In the genomic region with DNA sequence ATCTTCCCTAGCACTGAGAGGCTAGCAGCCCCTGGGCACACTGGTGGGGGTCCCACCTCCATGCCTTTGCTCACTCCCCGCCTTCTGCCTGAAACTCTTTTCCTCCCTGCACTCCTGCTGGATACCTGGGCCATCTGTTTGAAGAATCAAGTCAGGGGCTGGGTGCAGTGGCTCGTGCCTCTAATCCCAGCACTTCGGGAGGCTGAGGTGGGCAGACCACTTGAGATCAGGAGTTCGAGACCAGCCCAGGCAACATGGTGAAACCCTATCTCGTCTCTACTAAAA, we compare ENCODE assay signal across 19 cellular contexts. TPM values are rescaled to one million over a fixed set of nuclear protein-coding genes. Genes with fewer than 3 reads are reported as not detected.
DNase-seq lines count a peak whose midpoint lies in the region; ATAC-seq, FAIRE-seq and TF ChIP-seq lines count a peak whose summit lies in the region.
"Had no signal": no experiment of that assay in that cellular context is flagged by ENCODE, and none has a peak within 500 bp of the region (broad histone marks: within the 10 kb centered on the region; RNA-seq: fewer than 3 reads in every experiment).

No MANE protein-coding gene starts in this region.

- intact Hi-C loops in CD8-positive, alpha-beta T cell (cut with DNase I, micrococcal nuclease): loop anchor here in 1 of 2 experiments (10.0 kb wide), 1 partner anchor 269 kb away; no protein-coding TSS in a partner anchor
- intact Hi-C loops in K562 (cut with micrococcal nuclease): no loop called here

- H3K9me3 Mint-ChIP-seq in CD8-positive, alpha-beta T cell: no peaks in the 10 kb centered on the region
- H3K9me3 Mint-ChIP-seq: HFFc6 had no signal

- no peak for TF ChIP-seq EP300 in K562 (IDR thresholded peaks at IDR 0.05; ENCODE audit: low read length)

- no peaks in the 10 kb centered on the region for H3K79me2 ChIP-seq in K562 (ENCODE audit: control insufficient read depth, insufficient read depth, low read length)

- peaks cover 38% of the 10 kb centered on the region for H3K4me1 ChIP-seq in CD8-positive, alpha-beta T cell (ENCODE audit: insufficient read depth, low read length)
- H3K4me1 ChIP-seq in K562 (replicated peaks in 1 of 2; ENCODE audit: control insufficient read depth in 2 of 2, insufficient read depth in 2 of 2, low read length in 2 of 2) (peaks cover 5 to 21% of the 10 kb centered on the region in 2 experiments; a peak in 4 of 5 replicates), neuronal stem cell (ENCODE audit: control insufficient read depth in 2 of 2, insufficient read depth in 1 of 2, low read depth in 1 of 2, low read length in 2 of 2) (peaks cover 5 to 15% of the 10 kb centered on the region in 2 donors)

- no peaks in the 10 kb centered on the region for H3K36me3 Mint-ChIP-seq in CD8-positive, alpha-beta T cell

- 0 out of 2 replicates have a peak overlapping the region, but pooled peaks have one; percentile 2 for H2AFZ ChIP-seq in K562 (ENCODE audit: low read depth, low read length)
- H2AFZ ChIP-seq in neuronal stem cell (ENCODE audit: low read length): no peak overlapping the region

- TF ChIP-seq RAD21 in K562 (CRISPR knock-in tag; conservative IDR thresholded peaks at IDR 0.05 in 1 of 2, IDR thresholded peaks at IDR 0.05 in 1 of 2): no peak

- H3K4me3 Mint-ChIP-seq in CD8-positive, alpha-beta T cell: no peak overlapping the region
- H3K4me3 Mint-ChIP-seq: HFFc6 had no signal

- no peak overlapping the region for H3K4ac ChIP-seq in neuronal stem cell (ENCODE audit: low read length)

- no peak for FAIRE-seq in K562 (lab: Jason Lieb, UNC)

- H3K27me3 Mint-ChIP-seq in CD8-positive, alpha-beta T cell (ENCODE audit: low read depth): no peaks in the 10 kb centered on the region

- no peak overlapping the region for H2BK5ac ChIP-seq in neuronal stem cell (ENCODE audit: low read length)

- CTCF ChIA-PET in CD8-positive, alpha-beta T cell (lab: Charles Lee): interaction anchor here (0.9 to 11.4 kb wide), 7 partner anchors 9 to 174 kb away, joined by 4 to 177 read pairs (median 10); partner anchors contain the start of gene FOXJ1
- CTCF ChIA-PET in K562 (lab: Yijun Ruan, JAX; ENCODE audit: low intra/inter-chr PET ratio): interaction anchor here (0.6 to 6.9 kb wide), 2 partner anchors 18 to 154 kb away, joined by 5 to 89 read pairs; no protein-coding TSS in a partner anchor

- H3K9ac ChIP-seq in K562 (ENCODE audit: insufficient read depth in 1 of 2, low read depth in 2 of 2, low read length in 2 of 2) (no peak overlapping the region), neuronal stem cell (ENCODE audit: low read depth, low read length, poor library complexity) (no peak overlapping the region)

- POLR2A ChIA-PET in CD8-positive, alpha-beta T cell (lab: Charles Lee): interaction anchor here (0.6 to 2.2 kb wide), 3 partner anchors 16 to 55 kb away, joined by 3 to 8 read pairs (median 7); partner anchors contain the start of gene FOXJ1
- POLR2A ChIA-PET in K562 (lab: Yijun Ruan, JAX): interaction anchor here (0.6 to 11.3 kb wide), 4 partner anchors 16 to 146 kb away, joined by 3 to 157 read pairs (median 3); partner anchors contain the start of gene FOXJ1

- H3K27ac Mint-ChIP-seq in CD8-positive, alpha-beta T cell: peak overlapping the region; percentile 37
- H3K27ac Mint-ChIP-seq: HFFc6 had no signal

- H3K4me2 ChIP-seq in K562 (ENCODE audit: insufficient read depth, low read length) (no peak overlapping the region), neuronal stem cell (ENCODE audit: insufficient read depth, low read length, poor library complexity, severe bottlenecking) (no peak overlapping the region)

- ATAC-seq in CD8-positive, alpha-beta T cell: no peak
- ATAC-seq in K562 (no peak), GM21717 (IDR thresholded peaks at IDR 0.05; ENCODE audit: unreplicated experiment) (no peak)

- no peak overlapping the region for H3K23ac ChIP-seq in neuronal stem cell (ENCODE audit: low read depth, low read length, poor library complexity)

- H3K18ac ChIP-seq in neuronal stem cell (ENCODE audit: low read length): peak overlapping the region; percentile 20

- no peak overlapping the region for H2BK120ac ChIP-seq in neuronal stem cell (ENCODE audit: low read depth, low read length)

- peaks cover 4% of the 10 kb centered on the region for H3K9me1 ChIP-seq in K562 (ENCODE audit: control insufficient read depth, insufficient read depth, low read length)

- H3K4me1 Mint-ChIP-seq in CD8-positive, alpha-beta T cell (ENCODE audit: low read depth): peaks cover 24% of the 10 kb centered on the region

- in situ Hi-C loops in K562 (cut with MboI): loop anchor here (5.0 kb wide), 1 partner anchor 167 kb away; no protein-coding TSS in a partner anchor

- TF ChIP-seq POLR2A in K562 (conservative IDR thresholded peaks at IDR 0.05): no peak

- H4K20me1 ChIP-seq in K562 (replicated peaks; ENCODE audit: control insufficient read depth, insufficient read depth, low read length): no peaks in the 10 kb centered on the region

- DNase-seq in CD8-positive, alpha-beta T cell: no peak
- DNase-seq in K562 (ENCODE audit: extremely low read depth in 1 of 4, low spot score in 3 of 4) (no peak), neuronal stem cell (ENCODE audit: low spot score) (no peak), NCI-H1436 (lab: John Stamatoyannopoulos, UW) (no peak)
- DNase-seq: DMS153; DND-41; HFFc6; KG1; MG63; NCI-H1105 treated with DMSO at 0.1 percent for 48 hours; NCI-H2029; NCI-H446 treated with DMSO at 0.1 percent for 48 hours; NK-92 treated with Interleukin-12 subunit alpha and Interleukin-12 subunit beta, amount 100 ng/mL, for 24 hours; Right ventricle myocardium superior; RPMI8226 had no signal

- peaks cover 3% of the 10 kb centered on the region for H3K79me1 ChIP-seq in neuronal stem cell (ENCODE audit: low read depth, low read length)

- TF ChIP-seq CTCF in CD8-positive, alpha-beta T cell (IDR thresholded peaks at IDR 0.05): no peak
- TF ChIP-seq CTCF in K562 (IDR thresholded peaks at IDR 0.05 in 2 of 3, conservative IDR thresholded peaks at IDR 0.05 in 1 of 3; ENCODE audit: insufficient read depth in 2 of 3, low read depth in 1 of 3, low read length in 3 of 3): no peak

- H4K91ac ChIP-seq in neuronal stem cell (ENCODE audit: low read depth, low read length, poor library complexity): no peak overlapping the region

- H3K14ac ChIP-seq in neuronal stem cell (ENCODE audit: low read length): no peak overlapping the region

- H3K27ac ChIP-seq in CD8-positive, alpha-beta T cell (ENCODE audit: low read depth, low read length): no peak overlapping the region
- H3K27ac ChIP-seq in K562 (ENCODE audit: extremely low read depth, low read depth, low read length) (no peak overlapping the region), neuronal stem cell (replicated peaks; ENCODE audit: low read length) (no peak overlapping the region)
- H3K27ac ChIP-seq: SJSA1 had no signal

- no peaks in the 10 kb centered on the region for H3K27me3 ChIP-seq in CD8-positive, alpha-beta T cell (ENCODE audit: insufficient read depth, low read length)
- H3K27me3 ChIP-seq in K562 (ENCODE audit: control insufficient read depth in 2 of 2, insufficient read depth in 2 of 2, low read length in 2 of 2) (peaks cover 4% of the 10 kb centered on the region in 2 experiments; a peak in 4 of 5 replicates), neuronal stem cell (ENCODE audit: control insufficient read depth in 3 of 3, insufficient read depth in 3 of 3, low read depth in 1 of 3, low read length in 3 of 3) (peaks cover 0 to 2% (median 0%) of the 10 kb centered on the region in 3 experiments)
- H3K27me3 ChIP-seq: MG63 had no signal

- no TSS peak for BruUV-seq in K562 (replicated peaks; lab: Mats Ljungman, UMichigan)

- H2AK5ac ChIP-seq in neuronal stem cell (ENCODE audit: low read depth, low read length): peak overlapping the region; percentile 88

- H2BK12ac ChIP-seq in neuronal stem cell (ENCODE audit: low read length): no peak overlapping the region

- WGBS in K562 (ENCODE audit: insufficient coverage, low coverage, missing lambda C conversion rate): 4% methylated on average over 5 of the region's 5 CpGs
- WGBS in neuronal stem cell (ENCODE audit: extremely low coverage in 2 of 2, insufficient read length in 2 of 2, insufficient replicate concordance in 1 of 2), 2 donors: no CpG with 5 or more reads among the region's 5 CpGs

- H3K4me3 ChIP-seq in CD8-positive, alpha-beta T cell (ENCODE audit: low read depth, low read length): no peak overlapping the region
- no peak overlapping the region for H3K4me3 ChIP-seq in K562
- no peak overlapping the region for H3K4me3 ChIP-seq in neuronal stem cell (ENCODE audit: low read length in 2 of 2)
- H3K4me3 ChIP-seq: MG63, SJSA1 had no signal

- H3K36me3 ChIP-seq in CD8-positive, alpha-beta T cell (ENCODE audit: insufficient read depth, low read length): no peaks in the 10 kb centered on the region
- H3K36me3 ChIP-seq in K562 (ENCODE audit: control insufficient read depth, insufficient read depth, low read length) (no peaks in the 10 kb centered on the region), neuronal stem cell (replicated peaks in 1 of 2; ENCODE audit: control insufficient read depth in 2 of 2, insufficient read depth in 2 of 2, low read length in 2 of 2) (no peaks in the 10 kb centered on the region)
- H3K36me3 ChIP-seq: MG63, SJSA1 had no signal

- peak overlapping the region; percentile 21 for H2BK15ac ChIP-seq in neuronal stem cell (ENCODE audit: low read length)

- no peak overlapping the region for H4K8ac ChIP-seq in neuronal stem cell (ENCODE audit: low read depth, low read length)

- H3K9me3 ChIP-seq in CD8-positive, alpha-beta T cell (ENCODE audit: low read length): no peaks in the 10 kb centered on the region
- H3K9me3 ChIP-seq in K562 (replicated peaks; ENCODE audit: control insufficient read depth, insufficient read depth, low read depth, low read length) (no peaks in the 10 kb centered on the region), neuronal stem cell (replicated peaks in 1 of 2; ENCODE audit: control insufficient read depth in 2 of 2, insufficient read depth in 1 of 2, low read depth in 1 of 2, low read length in 2 of 2) (no peaks in the 10 kb centered on the region)
- H3K9me3 ChIP-seq: MG63, SJSA1 had no signal

RNA-seq across cellular contexts. Expression of gene FOXJ1, which starts 15.7 kb away (rescaled TPM):
- 1 to 10 TPM; 2.2 to 2.7 TPM for total RNA-seq in CD8-positive, alpha-beta T cell
- total RNA-seq in K562 (2011; cell fraction: chromatin; rRNA removed; ENCODE audit: low replicate concordance): not detected in 2 replicates
- not detected in 2 replicates for total RNA-seq in K562 (2011; cell fraction: nucleolus; rRNA removed)
- not detected in 2 replicates for total RNA-seq in K562 (2011; cell fraction: nucleoplasm; rRNA removed)
- not detected in 2 replicates for total RNA-seq in K562 (2014; rRNA removed)
- total RNA-seq in K562 (2014; rRNA removed; fragmentation: Illumina TruSeq; extraction: Trizol): not detected in 2 replicates
- total RNA-seq in K562 (2015; rRNA removed; fragmentation: Illumina TruSeq; extraction: Trizol): not detected in 2 replicates
- total RNA-seq in K562 (2021): 0.07 TPM in 2 replicates
- not detected in 2 replicates for polyA plus RNA-seq in K562 (2011; rRNA removed)
- 0.03 TPM in 1 of 2 replicates, not detected in the other for polyA plus RNA-seq in K562 (2011; cell fraction: cytosol; rRNA removed)
- not detected in 2 replicates for polyA plus RNA-seq in K562 (2011; cell fraction: nucleus; rRNA removed)
- polyA plus RNA-seq in K562 (2012): 0.06 TPM in 1 of 2 replicates, not detected in the other
- polyA plus RNA-seq in K562 (2014; fragmentation: Illumina TruSeq; extraction: Trizol): not detected in 2 replicates
- not detected for polyA plus RNA-seq in K562 (2014; fragmentation: Nextera tagmentation; extraction: Ambion mirVana)
- polyA plus RNA-seq in K562 (2014; rRNA removed): not detected in 2 replicates
- not detected in 2 replicates for polyA minus RNA-seq in K562 (2011; rRNA and poly(A)+ RNA removed)
- polyA minus RNA-seq in K562 (2011; cell fraction: cytosol; rRNA and poly(A)+ RNA removed): not detected in 2 replicates
- polyA minus RNA-seq in K562 (2011; cell fraction: nucleus; rRNA and poly(A)+ RNA removed): 0.11 TPM in 1 of 2 replicates, not detected in the other
- polyA plus RNA-seq in neuronal stem cell (2013, experiment 1 of 2): 1.5 TPM
- polyA plus RNA-seq in neuronal stem cell (2013, experiment 2 of 2): 1.5 TPM
- total RNA-seq: A172, HFFc6, Right ventricle myocardium superior, SJSA1 had no signal
- polyA plus RNA-seq: BJ had no signal

RNA-seq across cellular contexts. Expression of gene EXOC7, which starts 21.7 kb away (rescaled TPM):
- total RNA-seq in CD8-positive, alpha-beta T cell: 100 to 1,000 TPM in 1 of 2 experiments, 10 to 100 TPM in 1; 97.3 to 101 TPM
- 106 and 307 TPM in 2 replicates for total RNA-seq in K562 (2011; cell fraction: chromatin; rRNA removed; ENCODE audit: low replicate concordance)
- total RNA-seq in K562 (2011; cell fraction: nucleolus; rRNA removed): 138 and 157 TPM in 2 replicates
- 108 and 119 TPM in 2 replicates for total RNA-seq in K562 (2011; cell fraction: nucleoplasm; rRNA removed)
- total RNA-seq in K562 (2014; rRNA removed) (35.0 and 35.5 TPM in 2 replicates), K562 (2014; rRNA removed; fragmentation: Illumina TruSeq; extraction: Trizol) (29.0 and 30.3 TPM in 2 replicates), K562 (2015; rRNA removed; fragmentation: Illumina TruSeq; extraction: Trizol) (36.3 and 42.4 TPM in 2 replicates), K562 (2021) (53.1 and 57.0 TPM in 2 replicates)
- polyA plus RNA-seq in K562 (2011; rRNA removed) (36.5 and 37.1 TPM in 2 replicates), K562 (2014; fragmentation: Illumina TruSeq; extraction: Trizol) (27.8 and 31.2 TPM in 2 replicates), K562 (2014; fragmentation: Nextera tagmentation; extraction: Ambion mirVana) (10 to 100 TPM; 18.6 to 20.2 TPM), K562 (2014; rRNA removed) (30.5 and 36.2 TPM in 2 replicates)
- 30.9 and 53.6 TPM in 2 replicates for polyA plus RNA-seq in K562 (2011; cell fraction: cytosol; rRNA removed)
- polyA plus RNA-seq in K562 (2011; cell fraction: nucleus; rRNA removed): 85.3 and 123 TPM in 2 replicates
- 44.4 and 49.7 TPM in 2 replicates for polyA plus RNA-seq in K562 (2012)
- polyA minus RNA-seq in K562 (2011; rRNA and poly(A)+ RNA removed): 31.0 and 40.9 TPM in 2 replicates
- 32.9 and 34.2 TPM in 2 replicates for polyA minus RNA-seq in K562 (2011; cell fraction: cytosol; rRNA and poly(A)+ RNA removed)
- polyA minus RNA-seq in K562 (2011; cell fraction: nucleus; rRNA and poly(A)+ RNA removed): 58.6 and 66.9 TPM in 2 replicates
- polyA plus RNA-seq in neuronal stem cell (2013, experiment 1 of 2): 50.4 TPM
- polyA plus RNA-seq in neuronal stem cell (2013, experiment 2 of 2): 47.0 TPM

RNA-seq across cellular contexts. Expression of gene ZACN, which starts 46.4 kb away (rescaled TPM):
- total RNA-seq in CD8-positive, alpha-beta T cell: 1 to 10 TPM; 1.2 to 2.0 TPM
- 0.32 TPM in 1 of 2 replicates, not detected in the other for total RNA-seq in K562 (2011; cell fraction: chromatin; rRNA removed; ENCODE audit: low replicate concordance)
- total RNA-seq in K562 (2011; cell fraction: nucleolus; rRNA removed): 0.13 TPM in 1 of 2 replicates, not detected in the other
- not detected in 2 replicates for total RNA-seq in K562 (2011; cell fraction: nucleoplasm; rRNA removed)
- total RNA-seq in K562 (2014; rRNA removed): not detected in 2 replicates
- not detected in 2 replicates for total RNA-seq in K562 (2014; rRNA removed; fragmentation: Illumina TruSeq; extraction: Trizol)
- total RNA-seq in K562 (2015; rRNA removed; fragmentation: Illumina TruSeq; extraction: Trizol): not detected in 2 replicates
- 0.07 TPM in 1 of 2 replicates, not detected in the other for total RNA-seq in K562 (2021)
- polyA plus RNA-seq in K562 (2011; rRNA removed): not detected in 2 replicates
- not detected in 2 replicates for polyA plus RNA-seq in K562 (2011; cell fraction: cytosol; rRNA removed)
- 0.07 and 0.20 TPM in 2 replicates for polyA plus RNA-seq in K562 (2011; cell fraction: nucleus; rRNA removed)
- 3.9 and 6.5 TPM in 2 replicates for polyA plus RNA-seq in K562 (2012)
- polyA plus RNA-seq in K562 (2014; fragmentation: Illumina TruSeq; extraction: Trizol): not detected in 2 replicates
- polyA plus RNA-seq in K562 (2014; fragmentation: Nextera tagmentation; extraction: Ambion mirVana): not detected
- not detected in 2 replicates for polyA plus RNA-seq in K562 (2014; rRNA removed)
- not detected in 2 replicates for polyA minus RNA-seq in K562 (2011; rRNA and poly(A)+ RNA removed)
- polyA minus RNA-seq in K562 (2011; cell fraction: cytosol; rRNA and poly(A)+ RNA removed): not detected in 2 replicates
- not detected in 2 replicates for polyA minus RNA-seq in K562 (2011; cell fraction: nucleus; rRNA and poly(A)+ RNA removed)
- not detected for polyA plus RNA-seq in neuronal stem cell (2013, experiment 1 of 2)
- not detected for polyA plus RNA-seq in neuronal stem cell (2013, experiment 2 of 2)
- total RNA-seq: A172, Right ventricle myocardium superior, SJSA1 had no signal

RNA-seq across cellular contexts. Expression of gene GALR2, which starts 50.8 kb away (rescaled TPM):
- total RNA-seq in CD8-positive, alpha-beta T cell: 1 to 10 TPM; 1.7 to 2.4 TPM
- total RNA-seq in K562 (2011; cell fraction: chromatin; rRNA removed; ENCODE audit: low replicate concordance): not detected in 2 replicates
- total RNA-seq in K562 (2011; cell fraction: nucleolus; rRNA removed): 0.17 TPM in 1 of 2 replicates, not detected in the other
- not detected in 2 replicates for total RNA-seq in K562 (2011; cell fraction: nucleoplasm; rRNA removed)
- not detected in 2 replicates for total RNA-seq in K562 (2014; rRNA removed)
- not detected in 2 replicates for total RNA-seq in K562 (2014; rRNA removed; fragmentation: Illumina TruSeq; extraction: Trizol)
- total RNA-seq in K562 (2015; rRNA removed; fragmentation: Illumina TruSeq; extraction: Trizol): not detected in 2 replicates
- total RNA-seq in K562 (2021): not detected in 2 replicates
- polyA plus RNA-seq in K562 (2011; rRNA removed): not detected in 2 replicates
- 0.18 TPM in 1 of 2 replicates, not detected in the other for polyA plus RNA-seq in K562 (2011; cell fraction: cytosol; rRNA removed)
- not detected in 2 replicates for polyA plus RNA-seq in K562 (2011; cell fraction: nucleus; rRNA removed)
- polyA plus RNA-seq in K562 (2012): not detected in 2 replicates
- not detected in 2 replicates for polyA plus RNA-seq in K562 (2014; fragmentation: Illumina TruSeq; extraction: Trizol)
- polyA plus RNA-seq in K562 (2014; fragmentation: Nextera tagmentation; extraction: Ambion mirVana): not detected
- 0.34 TPM in 1 of 2 replicates, not detected in the other for polyA plus RNA-seq in K562 (2014; rRNA removed)
- polyA minus RNA-seq in K562 (2011; rRNA and poly(A)+ RNA removed): not detected in 2 replicates
- not detected in 2 replicates for polyA minus RNA-seq in K562 (2011; cell fraction: cytosol; rRNA and poly(A)+ RNA removed)
- not detected in 2 replicates for polyA minus RNA-seq in K562 (2011; cell fraction: nucleus; rRNA and poly(A)+ RNA removed)
- not detected for polyA plus RNA-seq in neuronal stem cell (2013, experiment 1 of 2)
- 0.03 TPM for polyA plus RNA-seq in neuronal stem cell (2013, experiment 2 of 2)
- total RNA-seq: A172, Right ventricle myocardium superior had no signal
- polyA plus RNA-seq: BJ had no signal

RNA-seq across cellular contexts. Expression of gene SRP68, which starts 53.0 kb away (rescaled TPM):
- 10 to 100 TPM; 93.6 to 99.9 TPM for total RNA-seq in CD8-positive, alpha-beta T cell
- total RNA-seq in K562 (2011; cell fraction: chromatin; rRNA removed; ENCODE audit: low replicate concordance): 133 and 147 TPM in 2 replicates
- total RNA-seq in K562 (2011; cell fraction: nucleolus; rRNA removed): 62.8 and 73.2 TPM in 2 replicates
- 99.2 and 124 TPM in 2 replicates for total RNA-seq in K562 (2011; cell fraction: nucleoplasm; rRNA removed)
- total RNA-seq in K562 (2014; rRNA removed): 29.8 and 35.3 TPM in 2 replicates
- total RNA-seq in K562 (2014; rRNA removed; fragmentation: Illumina TruSeq; extraction: Trizol): 32.4 and 33.8 TPM in 2 replicates
- 33.6 and 36.2 TPM in 2 replicates for total RNA-seq in K562 (2015; rRNA removed; fragmentation: Illumina TruSeq; extraction: Trizol)
- 73.5 and 77.4 TPM in 2 replicates for total RNA-seq in K562 (2021)
- polyA plus RNA-seq in K562 (2011; rRNA removed): 79.6 and 93.4 TPM in 2 replicates
- 55.4 and 75.0 TPM in 2 replicates for polyA plus RNA-seq in K562 (2011; cell fraction: cytosol; rRNA removed)
- polyA plus RNA-seq in K562 (2011; cell fraction: nucleus; rRNA removed): 49.7 and 56.7 TPM in 2 replicates
- 73.7 and 81.8 TPM in 2 replicates for polyA plus RNA-seq in K562 (2012)
- 85.7 and 92.6 TPM in 2 replicates for polyA plus RNA-seq in K562 (2014; fragmentation: Illumina TruSeq; extraction: Trizol)
- polyA plus RNA-seq in K562 (2014; fragmentation: Nextera tagmentation; extraction: Ambion mirVana): 10 to 100 TPM; 29.4 to 31.4 TPM
- polyA plus RNA-seq in K562 (2014; rRNA removed): 62.8 and 63.5 TPM in 2 replicates
- polyA minus RNA-seq in K562 (2011; rRNA and poly(A)+ RNA removed): 82.1 and 85.9 TPM in 2 replicates
- 40.9 and 46.4 TPM in 2 replicates for polyA minus RNA-seq in K562 (2011; cell fraction: cytosol; rRNA and poly(A)+ RNA removed)
- 22.2 and 39.0 TPM in 2 replicates for polyA minus RNA-seq in K562 (2011; cell fraction: nucleus; rRNA and poly(A)+ RNA removed)
- polyA plus RNA-seq in neuronal stem cell (2013, experiment 1 of 2): 51.0 TPM
- 51.5 TPM for polyA plus RNA-seq in neuronal stem cell (2013, experiment 2 of 2)
